Comparison of ENCODE assay signal across 9 cellular contexts in the genomic region with DNA sequence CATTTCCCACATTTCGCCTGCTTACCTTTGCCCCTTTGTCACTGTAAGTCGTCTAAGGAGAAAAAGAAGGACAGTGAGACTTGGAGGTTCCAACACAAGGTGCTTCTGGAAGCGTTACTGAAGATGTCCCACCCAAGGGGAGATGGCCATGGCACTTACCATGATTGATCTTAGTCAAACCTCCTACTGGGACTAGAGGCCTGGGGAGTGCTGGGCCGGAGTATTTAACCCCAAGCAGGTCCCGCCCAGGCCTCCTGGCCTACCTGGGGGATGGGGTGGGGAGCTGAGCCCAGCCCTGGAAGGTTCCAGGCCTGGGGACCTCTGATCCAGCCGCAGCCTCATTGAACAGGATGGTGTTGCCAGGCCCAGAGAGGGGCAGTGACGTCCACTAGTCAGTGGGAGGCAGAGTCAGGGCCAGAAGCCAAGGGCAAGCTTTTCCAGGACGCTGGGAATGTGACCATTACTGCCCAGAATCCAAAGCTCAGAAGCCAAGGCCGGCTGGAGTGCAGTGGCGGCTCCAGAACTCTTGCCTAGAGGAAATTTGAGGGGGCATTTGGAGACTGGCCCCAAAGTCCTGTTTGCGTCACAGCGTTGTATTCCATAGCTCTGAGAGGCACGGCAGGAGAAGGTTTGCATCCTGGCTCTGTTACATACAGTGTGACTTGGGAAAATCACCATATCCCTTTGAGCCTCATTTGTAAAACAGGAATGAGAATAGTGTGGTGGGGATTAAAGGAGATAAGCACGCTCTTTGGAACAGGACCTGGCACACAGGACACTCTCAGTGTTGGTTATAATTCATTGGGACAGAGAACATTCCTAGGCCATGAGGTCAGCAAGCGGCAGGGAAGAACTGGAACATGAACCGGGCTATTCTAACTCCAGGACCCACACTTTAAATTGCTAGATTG. TPM values are rescaled to one million over a fixed set of nuclear protein-coding genes. Genes with fewer than 3 reads are reported as not detected.
A peak's percentile ranks its signal among the peaks of the same experiment; 100 is the strongest.
DNase-seq lines count a peak whose midpoint lies in the region; ATAC-seq and TF ChIP-seq lines count a peak whose summit lies in the region.
"Had no signal": no experiment of that assay in that cellular context is flagged by ENCODE, and none has a peak within 500 bp of the region (broad histone marks: within the 10 kb centered on the region; RNA-seq: fewer than 3 reads in every experiment).

Gene HPD (minus strand): TSS at position 198 of the 911 bp plus-strand sequence. CDS start 36 bp downstream, at position 162.

- ATAC-seq in lower lobe of right lung (peak; percentile 68 to 78), HG03354 (IDR thresholded peaks at IDR 0.05; ENCODE audit: poor library complexity, severe bottlenecking, unreplicated experiment) (no peak), HG03460 (IDR thresholded peaks at IDR 0.05; ENCODE audit: unreplicated experiment) (no peak)

- H3K27me3 ChIP-seq in HUES48 (ENCODE audit: control insufficient read depth, insufficient read depth, low read length) = no peaks in the 10 kb centered on the region
- no peaks in the 10 kb centered on the region for H3K27me3 ChIP-seq in colonic mucosa
- H3K27me3 ChIP-seq in lower lobe of right lung (ENCODE audit: low read depth) = no peaks in the 10 kb centered on the region
- no peaks in the 10 kb centered on the region for H3K27me3 ChIP-seq in tibial artery

- H3K36me3 ChIP-seq in HUES48 (ENCODE audit: control insufficient read depth, insufficient read depth, low read length) (no peaks in the 10 kb centered on the region), colonic mucosa (no peaks in the 10 kb centered on the region), lower lobe of right lung (no peaks in the 10 kb centered on the region), tibial artery (no peaks in the 10 kb centered on the region)

- no peak within 1 kb of the TSS; the same call in 1 of the 2 replicates for H3K9ac ChIP-seq in HUES48 (ENCODE audit: low read depth, low read length)
- peak within 1 kb of the TSS in 1 of 2 donors; percentile 9 for H3K9ac ChIP-seq in colonic mucosa (ENCODE audit: low read depth in 2 of 2, low read length in 2 of 2)

- peak within 1 kb of the TSS; percentile 88 for H3K27ac ChIP-seq in HUES48 (ENCODE audit: low read depth, low read length)
- peak within 1 kb of the TSS; percentile 27 for H3K27ac ChIP-seq in colonic mucosa
- H3K27ac ChIP-seq in lower lobe of right lung = peak within 1 kb of the TSS; percentile 78
- peak within 1 kb of the TSS; percentile 91 to 95 for H3K27ac ChIP-seq in tibial artery

- H3K4me1 ChIP-seq in HUES48 (ENCODE audit: control insufficient read depth, insufficient read depth, low read length) = peaks cover 18% of the 10 kb centered on the region
- H3K4me1 ChIP-seq in colonic mucosa = no peaks in the 10 kb centered on the region
- peaks cover 9% of the 10 kb centered on the region for H3K4me1 ChIP-seq in lower lobe of right lung
- peaks cover 3 to 55% (median 36%) of the 10 kb centered on the region in 4 donors for H3K4me1 ChIP-seq in tibial artery

- TF ChIP-seq CTCF in colonic mucosa (IDR thresholded peaks at IDR 0.05) = no peak
- no peak for TF ChIP-seq CTCF in lower lobe of right lung (IDR thresholded peaks at IDR 0.05)
- TF ChIP-seq CTCF in tibial artery (IDR thresholded peaks at IDR 0.05) = no peak

- H3K4me3 ChIP-seq in HUES48 (ENCODE audit: low read depth, low read length) (no peak within 1 kb of the TSS), colonic mucosa (no peak within 1 kb of the TSS), lower lobe of right lung (no peak within 1 kb of the TSS), tibial artery (peak within 1 kb of the TSS in 1 of 2 donors; percentile 32)

- H3K9me3 ChIP-seq in HUES48 (ENCODE audit: control insufficient read depth, insufficient read depth, low read length) (no peaks in the 10 kb centered on the region), colonic mucosa (no peaks in the 10 kb centered on the region), lower lobe of right lung (no peaks in the 10 kb centered on the region), tibial artery (no peaks in the 10 kb centered on the region)

- intact Hi-C loops in colonic mucosa (cut with DNase I) = no loop called here
- intact Hi-C loops in lower lobe of right lung (cut with DNase I) = no loop called here
- intact Hi-C loops in tibial artery (cut with DNase I; ENCODE audit: low total_unique reads) = no loop called here

- peak; percentile 46 for DNase-seq in colonic mucosa
- DNase-seq in lower lobe of right lung = no peak
- peak; percentile 83 to 95 for DNase-seq in tibial artery
- DNase-seq in activated CD4-positive, CD25-positive, alpha-beta regulatory T cell treated with anti-CD3 and anti-CD28 coated beads, Interleukin-2, amount 50 U/mL, for 72 hours = no peak
- DNase-seq in NCI-H1417 (lab: John Stamatoyannopoulos, UW) = no peak

RNA-seq across cellular contexts. Expression of gene HPD, which starts in this region (rescaled TPM):
- total RNA-seq in colonic mucosa (under 1 TPM; 0.27 to 0.91 TPM), lower lobe of right lung (2.5 TPM)
- total RNA-seq: dermis microvascular lymphatic vessel endothelial cell had no signal

Comparison
In these comparisons a context has a peak if more than half of its experiments do, and no peak if none do; other contexts are left out.
1. Peak in DNase-seq and H3K27ac ChIP-seq in colonic mucosa; RNA of the gene not detected or under 1 TPM.
2. H3K27ac ChIP-seq: peak in every context shown above with its lines; median percentile 93 in tibial artery; 88 in HUES48; 78 in lower lobe of right lung; 27 in colonic mucosa.
3. DNase-seq: peak in tibial artery (2 of 2); none in lower lobe of right lung (single experiment), activated CD4-positive, CD25-positive, alpha-beta regulatory T cell treated with anti-CD3 and anti-CD28 coated beads, Interleukin-2, amount 50 U/mL, for 72 hours (single experiment) and NCI-H1417 (0 of 3).
4. ATAC-seq: peak in lower lobe of right lung (2 of 2); none in HG03354 (single experiment) and HG03460 (single experiment).